ENCODE assay signal across 8 cellular contexts in genomic region chrX:24054182-24055042, GRCh38. TPM values are rescaled to one million over a fixed set of nuclear protein-coding genes. Genes with fewer than 3 reads are reported as not detected.
A peak's percentile ranks its signal among the peaks of the same experiment; 100 is the strongest.
DNase-seq lines count a peak whose midpoint lies in the region; ATAC-seq lines count a peak whose summit lies in the region.

EIF2S3 (plus strand) TSS chrX:24054956; CDS start chrX:24054969, 13 bp downstream.

- DNase-seq in DMS153 (lab: John Stamatoyannopoulos, UW) (peak; percentile 83), OCI-M1 (lab: John Stamatoyannopoulos, UW) (peak; percentile 94), activated T-cell treated with anti-CD3 and anti-CD28 coated beads for 1 hour (ENCODE audit: low read depth) (peak; percentile 69), epidermal melanocyte (ENCODE audit: insufficient read length, low spot score) (peak; percentile 39)
- peak; percentile 65 to 67 for DNase-seq in stimulated activated CD8-positive, alpha-beta memory T cell treated with anti-CD3 and anti-CD28 coated beads, Interleukin-4, amount 100 ng/mL, for 1 hour (ENCODE audit: low read depth in 2 of 2, low spot score in 1 of 2)

- no peaks in the 10 kb centered on the region for H3K9me3 ChIP-seq in mononuclear cell (ENCODE audit: low read depth, low read length)

- ATAC-seq in GM21529 (IDR thresholded peaks at IDR 0.05; ENCODE audit: unreplicated experiment), result peak; percentile 95

- no peaks in the 10 kb centered on the region for H3K27me3 Mint-ChIP-seq in IgD-negative memory B cell

- no peaks in the 10 kb centered on the region for H3K36me3 Mint-ChIP-seq in IgD-negative memory B cell

- no peak within 1 kb of the TSS for H3K27ac Mint-ChIP-seq in IgD-negative memory B cell

- H3K4me3 Mint-ChIP-seq in IgD-negative memory B cell, result peak within 1 kb of the TSS in 1 of 4 donors; percentile 98

- peaks cover 0 to 11% (median 7%) of the 10 kb centered on the region in 3 donors for H3K4me1 Mint-ChIP-seq in IgD-negative memory B cell

- no peaks in the 10 kb centered on the region for H3K9me3 Mint-ChIP-seq in IgD-negative memory B cell

- no peaks in the 10 kb centered on the region for H3K27me3 ChIP-seq in mononuclear cell (ENCODE audit: insufficient read depth, low read length)

- H3K4me3 ChIP-seq in mononuclear cell (ENCODE audit: low read length), result peak within 1 kb of the TSS; percentile 66

- H3K4me1 ChIP-seq in mononuclear cell (ENCODE audit: insufficient read depth, low read length), result no peaks in the 10 kb centered on the region

RNA-seq across cellular contexts. Expression of gene EIF2S3, which starts in this region (rescaled TPM):
- polyA plus RNA-seq in IgD-negative memory B cell, result 128 TPM
- total RNA-seq in mononuclear cell, result 490 TPM

Comparison
In these comparisons a context has a peak if more than half of its experiments do, and no peak if none do; other contexts are left out.
1. Peak in every context shown above with its lines: DNase-seq, ATAC-seq and H3K4me3 ChIP-seq.
2. DNase-seq: peak in every context shown above with its lines; median percentile 94 in OCI-M1; 83 in DMS153; 69 in activated T-cell treated with anti-CD3 and anti-CD28 coated beads for 1 hour; 66 in stimulated activated CD8-positive, alpha-beta memory T cell treated with anti-CD3 and anti-CD28 coated beads, Interleukin-4, amount 100 ng/mL, for 1 hour; 39 in epidermal melanocyte.